Comparison of ENCODE assay signal across 10 cellular contexts in the genomic region with DNA sequence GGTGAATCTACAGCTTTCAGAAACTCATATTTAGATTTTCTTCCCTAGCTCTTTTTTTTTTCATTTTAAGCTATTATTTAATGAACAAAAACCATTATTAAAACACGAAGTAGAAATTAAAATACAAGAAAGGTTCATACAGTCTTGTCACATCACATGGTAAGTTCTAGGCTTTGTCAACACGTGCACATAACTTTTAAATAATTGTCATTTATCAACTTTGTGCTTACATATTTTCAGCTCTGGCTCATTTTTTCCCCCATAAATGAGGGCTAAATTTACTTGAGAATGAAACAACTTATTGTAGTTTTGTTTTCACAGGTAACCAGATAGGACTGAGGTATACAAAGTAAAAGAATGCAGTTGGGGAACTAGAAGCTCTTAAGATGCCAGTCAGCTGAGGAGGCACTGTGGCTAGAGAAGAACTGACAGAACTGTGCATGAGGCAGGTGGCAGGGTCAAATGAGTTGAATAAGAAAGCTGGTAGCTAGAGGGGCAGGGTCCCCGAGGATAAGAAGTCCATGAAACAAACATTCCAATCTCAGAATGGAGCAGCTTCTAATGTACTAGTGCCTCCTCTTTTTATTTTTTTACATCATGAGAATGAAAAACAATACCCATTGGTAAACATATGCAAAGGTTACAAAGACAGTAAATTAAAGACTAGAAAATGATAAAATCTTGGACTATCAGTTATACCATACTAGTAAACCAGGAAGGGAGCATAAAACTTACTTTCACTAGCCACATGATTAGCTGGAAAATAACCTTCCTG.
DNase-seq lines count a peak whose midpoint lies in the region; ATAC-seq and TF ChIP-seq lines count a peak whose summit lies in the region.
"Had no signal": no experiment of that assay in that cellular context is flagged by ENCODE, and none has a peak within 500 bp of the region (broad histone marks: within the 10 kb centered on the region; RNA-seq: fewer than 3 reads in every experiment).

No MANE protein-coding gene starts in this region.

- no peaks in the 10 kb centered on the region for H3F3A ChIP-seq in neural progenitor cell (ENCODE audit: low read depth)

- no peak overlapping the region for H3K9ac ChIP-seq in neural progenitor cell

- intact Hi-C loops in upper lobe of right lung (cut with DNase I): no loop called here

- no peaks in the 10 kb centered on the region for H3K36me3 Mint-ChIP-seq in neural progenitor cell

- H3K9me3 ChIP-seq in neural progenitor cell (ENCODE audit: low read depth) (no peaks in the 10 kb centered on the region), upper lobe of right lung (no peaks in the 10 kb centered on the region)

- H3K4me1 Mint-ChIP-seq in neural progenitor cell: peaks cover 8% of the 10 kb centered on the region
- H3K4me1 Mint-ChIP-seq: brain had no signal

- ATAC-seq in HG02610 (IDR thresholded peaks at IDR 0.05; ENCODE audit: unreplicated experiment): peak; percentile 57
- no peak for ATAC-seq in upper lobe of right lung

- no peak overlapping the region for H3K4me3 ChIP-seq in neural progenitor cell
- no peak overlapping the region for H3K4me3 ChIP-seq in upper lobe of right lung

- H2AFZ ChIP-seq in neural progenitor cell (replicated peaks): no peak overlapping the region

- DNase-seq in NCI-H2107 treated with DMSO at 0.1 percent for 48 hours (lab: John Stamatoyannopoulos, UW; ENCODE audit: unreplicated experiment): peak; percentile 20
- no peak for DNase-seq in NCI-H2107 (lab: John Stamatoyannopoulos, UW)
- DNase-seq in KG1 (lab: John Stamatoyannopoulos, UW): peak; percentile 77
- DNase-seq in neural progenitor cell (ENCODE audit: low spot score): no peak
- DNase-seq in foreskin melanocyte: no peak
- DNase-seq in upper lobe of right lung: no peak
- no peak for DNase-seq in activated CD4-positive, alpha-beta T cell treated with anti-CD3 and anti-CD28 coated beads for 48 hours
- DNase-seq: stimulated activated naive CD4-positive, alpha-beta T cell treated with Interleukin-2 at 50 U/mL for 16 hours had no signal

- H3K4me3 Mint-ChIP-seq in neural progenitor cell: no peak overlapping the region
- H3K4me3 Mint-ChIP-seq: brain had no signal

- peaks cover 12% of the 10 kb centered on the region for H3K4me1 ChIP-seq in neural progenitor cell
- no peaks in the 10 kb centered on the region for H3K4me1 ChIP-seq in upper lobe of right lung

- no peak for TF ChIP-seq CTCF in neural progenitor cell (IDR thresholded peaks at IDR 0.05)
- no peak for TF ChIP-seq CTCF in upper lobe of right lung (IDR thresholded peaks at IDR 0.05)

- H3K27me3 Mint-ChIP-seq in neural progenitor cell (ENCODE audit: insufficient read depth, low read depth): no peaks in the 10 kb centered on the region
- H3K27me3 Mint-ChIP-seq: brain had no signal

- H3K79me2 ChIP-seq in neural progenitor cell (ENCODE audit: low read depth): no peaks in the 10 kb centered on the region

- peak overlapping the region; percentile 17 for H3K4me2 ChIP-seq in neural progenitor cell

- no peak overlapping the region for H3K27ac ChIP-seq in neural progenitor cell
- H3K27ac ChIP-seq in upper lobe of right lung: no peak overlapping the region

- H3K36me3 ChIP-seq in neural progenitor cell: no peaks in the 10 kb centered on the region
- H3K36me3 ChIP-seq in upper lobe of right lung: no peaks in the 10 kb centered on the region

- no peak overlapping the region for H3K27ac Mint-ChIP-seq in neural progenitor cell
- H3K27ac Mint-ChIP-seq: brain had no signal

- H3K9me3 Mint-ChIP-seq in neural progenitor cell: no peaks in the 10 kb centered on the region
- H3K9me3 Mint-ChIP-seq: brain had no signal

- no peaks in the 10 kb centered on the region for H4K20me1 ChIP-seq in neural progenitor cell (ENCODE audit: low read depth)

- no peaks in the 10 kb centered on the region for H3K27me3 ChIP-seq in neural progenitor cell
- H3K27me3 ChIP-seq in upper lobe of right lung: no peaks in the 10 kb centered on the region

Comparison
In these comparisons a context has a peak if more than half of its experiments do, and no peak if none do; other contexts are left out.
1. DNase-seq: peak in NCI-H2107 treated with DMSO at 0.1 percent for 48 hours (single experiment) and KG1 (single experiment); none in NCI-H2107 (single experiment), neural progenitor cell (single experiment), foreskin melanocyte (single experiment), upper lobe of right lung (single experiment) and activated CD4-positive, alpha-beta T cell treated with anti-CD3 and anti-CD28 coated beads for 48 hours (single experiment).